In the genomic region with DNA sequence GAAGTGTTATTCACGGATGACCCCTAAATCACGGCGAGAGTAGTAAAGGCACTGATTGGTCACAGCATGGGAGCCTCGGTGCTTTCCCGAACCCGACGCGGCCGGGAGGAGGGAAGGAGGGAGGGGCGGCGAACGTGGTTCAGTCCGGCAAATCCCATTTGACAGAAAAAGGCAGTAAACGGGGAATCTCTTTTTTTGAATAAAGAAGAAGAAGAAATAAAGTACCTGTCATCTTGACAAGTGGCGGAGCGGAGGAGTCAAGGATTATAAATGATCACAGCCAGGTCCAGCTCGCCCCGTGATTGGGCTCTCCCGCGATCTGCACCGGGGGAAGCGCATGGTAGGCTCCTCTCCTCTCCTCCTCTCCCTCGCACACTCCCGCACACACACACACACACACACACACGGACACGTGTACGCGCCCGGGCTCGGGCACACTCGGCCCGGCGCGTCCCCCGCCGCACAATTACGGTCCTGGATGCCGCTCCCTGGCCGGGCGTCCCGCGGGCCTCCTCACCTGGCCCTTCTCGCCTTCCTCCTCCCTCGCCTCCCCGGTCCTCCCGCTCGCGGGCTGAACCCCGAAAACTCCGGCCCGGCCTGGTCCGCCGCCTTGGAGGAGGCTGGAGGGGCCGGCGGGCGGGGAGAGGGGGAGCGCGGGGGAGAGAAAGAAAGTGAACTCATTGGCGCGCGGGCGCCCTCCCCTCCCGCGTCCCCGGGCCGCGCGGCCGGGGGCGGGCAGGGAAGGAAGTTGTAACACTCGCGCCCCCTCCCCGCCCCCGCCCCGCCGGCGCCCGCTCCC, we compare ENCODE assay signal across 8 cellular contexts.
DNase-seq lines count a peak whose midpoint lies in the region; ATAC-seq, FAIRE-seq and TF ChIP-seq lines count a peak whose summit lies in the region.

No MANE protein-coding gene starts in this region.

- H3K4me1 Mint-ChIP-seq in activated CD4-positive, alpha-beta memory T cell treated with anti-CD3 and anti-CD28 coated beads, Interleukin-2, amount 10 ng/mL, durations not matched to agents 7 days and 5 days, result peaks cover 21% of the 10 kb centered on the region

- H3K9me3 ChIP-seq in gastroesophageal sphincter, result no peaks in the 10 kb centered on the region
- no peaks in the 10 kb centered on the region for H3K9me3 ChIP-seq in pancreas

- H3K4me2 ChIP-seq in KMS-11, result peak overlapping the region; percentile 29

- CTCF ChIA-PET in activated CD4-positive, alpha-beta memory T cell treated with anti-CD3 and anti-CD28 coated beads, Interleukin-2, amount 10 ng/mL, durations not matched to agents 7 days and 5 days (lab: Charles Lee), result no interaction called here

- no peak for TF ChIP-seq POLR2A in gastroesophageal sphincter (IDR thresholded peaks at IDR 0.05)

- H3K9ac ChIP-seq in KMS-11, result peak overlapping the region; percentile 97

- no peaks in the 10 kb centered on the region for H3K36me3 ChIP-seq in KMS-11 (ENCODE audit: insufficient read depth)
- H3K36me3 ChIP-seq in gastroesophageal sphincter, result no peaks in the 10 kb centered on the region
- H3K36me3 ChIP-seq in pancreas, result no peaks in the 10 kb centered on the region

- no peak for TF ChIP-seq EP300 in gastroesophageal sphincter (IDR thresholded peaks at IDR 0.05)

- H3K27me3 ChIP-seq in KMS-11 (ENCODE audit: insufficient read depth, low read depth) (no peaks in the 10 kb centered on the region), gastroesophageal sphincter (peaks cover 73% of the 10 kb centered on the region), pancreas (peaks cover 0 to 46% (median 10%) of the 10 kb centered on the region in 4 donors)

- peak overlapping the region; percentile 92 for H2AFZ ChIP-seq in KMS-11 (ENCODE audit: low read depth)

- H3K27me3 Mint-ChIP-seq in activated CD4-positive, alpha-beta memory T cell treated with anti-CD3 and anti-CD28 coated beads, Interleukin-2, amount 10 ng/mL, durations not matched to agents 7 days and 5 days, result peaks cover 63% of the 10 kb centered on the region

- H3K4me3 ChIP-seq in GM08714 (ENCODE audit: low read length) (peak overlapping the region; percentile 43), KMS-11 (IDR thresholded peaks at IDR 0.05; ENCODE audit: insufficient read depth, low read depth, low read length) (no peak overlapping the region), gastroesophageal sphincter (peak overlapping the region; percentile 74 to 75), pancreas (peak overlapping the region; percentile 47 to 62 (median 53))

- peak; percentile 51 for DNase-seq in 8988T
- no peak for DNase-seq in activated CD4-positive, alpha-beta memory T cell treated with anti-CD3 and anti-CD28 coated beads, Interleukin-2, amount 10 ng/mL, durations not matched to agents 7 days and 5 days
- DNase-seq in pancreas, result peak in 4 of 6 donors; percentile 13 to 77 (median 46)
- no peak for DNase-seq in central memory CD4-positive, alpha-beta T cell
- no peak for DNase-seq in T-helper 9 cell

- no peak for FAIRE-seq in pancreas (lab: Jason Lieb, UNC)

- no peak overlapping the region for H3K27ac Mint-ChIP-seq in activated CD4-positive, alpha-beta memory T cell treated with anti-CD3 and anti-CD28 coated beads, Interleukin-2, amount 10 ng/mL, durations not matched to agents 7 days and 5 days

- no peaks in the 10 kb centered on the region for H4K20me1 ChIP-seq in KMS-11 (ENCODE audit: insufficient read depth)

- peak overlapping the region; percentile 47 for H3K4me3 Mint-ChIP-seq in activated CD4-positive, alpha-beta memory T cell treated with anti-CD3 and anti-CD28 coated beads, Interleukin-2, amount 10 ng/mL, durations not matched to agents 7 days and 5 days

- intact Hi-C loops in pancreas (cut with DNase I), result no loop called here

- no peak for TF ChIP-seq CTCF in KMS-11 (conservative IDR thresholded peaks at IDR 0.05; ENCODE audit: low read depth, low read length)
- no peak for TF ChIP-seq CTCF in gastroesophageal sphincter (IDR thresholded peaks at IDR 0.05)
- no peak for TF ChIP-seq CTCF in pancreas (IDR thresholded peaks at IDR 0.05)

- ATAC-seq in gastroesophageal sphincter, result peak; percentile 65
- peak; percentile 44 to 69 (median 60) for ATAC-seq in pancreas

- WGBS in gastroesophageal sphincter (ENCODE audit: low coverage in 1 of 2), 2 donors, result 0 to 1% methylated on average over 1 to 39 of the region's 78 CpGs
- WGBS in pancreas, 2 donors, result 1% methylated on average over 44 to 78 of the region's 78 CpGs

- peaks cover 38% of the 10 kb centered on the region; the same call in 1 of the 2 replicates for H3K79me2 ChIP-seq in KMS-11 (ENCODE audit: insufficient read depth, low read depth)

- no peaks in the 10 kb centered on the region for H3K36me3 Mint-ChIP-seq in activated CD4-positive, alpha-beta memory T cell treated with anti-CD3 and anti-CD28 coated beads, Interleukin-2, amount 10 ng/mL, durations not matched to agents 7 days and 5 days (ENCODE audit: low read depth)

- H3K9me3 Mint-ChIP-seq in activated CD4-positive, alpha-beta memory T cell treated with anti-CD3 and anti-CD28 coated beads, Interleukin-2, amount 10 ng/mL, durations not matched to agents 7 days and 5 days, result no peaks in the 10 kb centered on the region

- POLR2A ChIA-PET in activated CD4-positive, alpha-beta memory T cell treated with anti-CD3 and anti-CD28 coated beads, Interleukin-2, amount 10 ng/mL, durations not matched to agents 7 days and 5 days (lab: Charles Lee), result no interaction called here

- peak overlapping the region; percentile 90 for H3K27ac ChIP-seq in KMS-11
- H3K27ac ChIP-seq in gastroesophageal sphincter, result peak overlapping the region in 3 of 4 donors; percentile 66 to 87 (median 75)
- H3K27ac ChIP-seq in pancreas, result no peak overlapping the region

- H3K4me1 ChIP-seq in KMS-11 (ENCODE audit: low read depth, poor library complexity, severe bottlenecking), result peaks cover 14% of the 10 kb centered on the region
- peaks cover 0 to 37% (median 3%) of the 10 kb centered on the region in 3 donors for H3K4me1 ChIP-seq in gastroesophageal sphincter
- H3K4me1 ChIP-seq in pancreas, result peaks cover 3 to 5% (median 3%) of the 10 kb centered on the region in 3 donors

Comparison
In these comparisons a context has a peak if more than half of its experiments do, and no peak if none do; other contexts are left out.
1. DNase-seq: peak in 8988T (single experiment) and pancreas (4 of 6); none in activated CD4-positive, alpha-beta memory T cell treated with anti-CD3 and anti-CD28 coated beads, Interleukin-2, amount 10 ng/mL, durations not matched to agents 7 days and 5 days (single experiment), central memory CD4-positive, alpha-beta T cell (single experiment) and T-helper 9 cell (single experiment).
2. H3K27ac ChIP-seq: peak in KMS-11 (single experiment) and gastroesophageal sphincter (3 of 4); none in pancreas (0 of 4).